In genomic region chr1:75338974-75339483, GRCh38 we compare ENCODE assay signal across 10 cellular contexts.
DNase-seq lines count a peak whose midpoint lies in the region; ATAC-seq and TF ChIP-seq lines count a peak whose summit lies in the region.
"Had no signal": no experiment of that assay in that cellular context is flagged by ENCODE, and none has a peak within 500 bp of the region (broad histone marks: within the 10 kb centered on the region; RNA-seq: fewer than 3 reads in every experiment).

No MANE protein-coding gene starts in this region.

- no peaks in the 10 kb centered on the region for H3K27me3 Mint-ChIP-seq in activated B cell treated with CpG ODN at 0.5 μM for 24 hours

- H3K4me3 Mint-ChIP-seq in activated B cell treated with CpG ODN at 0.5 μM for 24 hours: no peak overlapping the region

- no peaks in the 10 kb centered on the region for H3K36me3 Mint-ChIP-seq in activated B cell treated with CpG ODN at 0.5 μM for 24 hours (ENCODE audit: low read depth)

- WGBS in gastroesophageal sphincter (ENCODE audit: low coverage in 1 of 2), 2 donors: 18 to 30% methylated on average over 1 of the region's 1 CpG

- POLR2A ChIA-PET in activated B cell treated with CpG ODN at 0.5 μM for 24 hours (lab: Charles Lee): interaction anchor here (1.4 kb wide), 1 partner anchor 447 kb away, joined by 3 read pairs; the partner anchor contains the start of gene RABGGTB

- ATAC-seq in GM18499 (IDR thresholded peaks at IDR 0.05; ENCODE audit: insufficient read depth, unreplicated experiment) (peak; percentile 94), GM21526 (IDR thresholded peaks at IDR 0.05; ENCODE audit: low FRiP score, unreplicated experiment) (peak; percentile 95), HG03354 (IDR thresholded peaks at IDR 0.05; ENCODE audit: poor library complexity, severe bottlenecking, unreplicated experiment) (peak; percentile 93), activated B cell treated with CpG ODN at 0.5 μM for 24 hours (ENCODE audit: low read depth) (peak; percentile 71), gastroesophageal sphincter (no peak)

- intact Hi-C loops in activated B cell treated with CpG ODN at 0.5 μM for 24 hours (cut with micrococcal nuclease): loop anchor here (1.0 to 5.0 kb wide), 2 partner anchors 53 to 72 kb away; no protein-coding TSS in a partner anchor

- no peak for TF ChIP-seq POLR2A in gastroesophageal sphincter (IDR thresholded peaks at IDR 0.05)

- H3K9me3 Mint-ChIP-seq in activated B cell treated with CpG ODN at 0.5 μM for 24 hours: no peaks in the 10 kb centered on the region

- H3K4me1 ChIP-seq in gastroesophageal sphincter: peaks cover 0 to 15% (median 0%) of the 10 kb centered on the region in 3 donors

- no peak for TF ChIP-seq CTCF in activated B cell treated with CpG ODN at 0.5 μM for 24 hours (IDR thresholded peaks at IDR 0.05)
- TF ChIP-seq CTCF in gastroesophageal sphincter (IDR thresholded peaks at IDR 0.05): no peak

- CTCF ChIA-PET in activated B cell treated with CpG ODN at 0.5 μM for 24 hours (lab: Charles Lee): no interaction called here

- TF ChIP-seq EP300 in gastroesophageal sphincter (IDR thresholded peaks at IDR 0.05): no peak

- no peak for DNase-seq in activated B cell treated with CpG ODN at 0.5 μM for 24 hours
- no peak for DNase-seq in activated CD4-positive, alpha-beta T cell treated with anti-CD3 and anti-CD28 coated beads, Interleukin-2, amount 50 U/mL, for 4 hours
- DNase-seq in epidermal melanocyte (ENCODE audit: insufficient read length, low spot score): no peak
- DNase-seq in iPS-NIHi7 (ENCODE audit: extremely low spot score): no peak

- no peaks in the 10 kb centered on the region for H3K36me3 ChIP-seq in gastroesophageal sphincter

- peaks cover 39% of the 10 kb centered on the region for H3K4me1 Mint-ChIP-seq in activated B cell treated with CpG ODN at 0.5 μM for 24 hours

- H3K27me3 ChIP-seq in gastroesophageal sphincter: no peaks in the 10 kb centered on the region

- no peaks in the 10 kb centered on the region for H3K9me3 ChIP-seq in gastroesophageal sphincter

- no peak overlapping the region for H3K4me3 ChIP-seq in gastroesophageal sphincter
- H3K4me3 ChIP-seq: lung had no signal

- peak overlapping the region; percentile 54 for H3K27ac Mint-ChIP-seq in activated B cell treated with CpG ODN at 0.5 μM for 24 hours

- H3K27ac ChIP-seq in gastroesophageal sphincter: no peak overlapping the region
- H3K27ac ChIP-seq: VCaP had no signal
